In the genomic region with DNA sequence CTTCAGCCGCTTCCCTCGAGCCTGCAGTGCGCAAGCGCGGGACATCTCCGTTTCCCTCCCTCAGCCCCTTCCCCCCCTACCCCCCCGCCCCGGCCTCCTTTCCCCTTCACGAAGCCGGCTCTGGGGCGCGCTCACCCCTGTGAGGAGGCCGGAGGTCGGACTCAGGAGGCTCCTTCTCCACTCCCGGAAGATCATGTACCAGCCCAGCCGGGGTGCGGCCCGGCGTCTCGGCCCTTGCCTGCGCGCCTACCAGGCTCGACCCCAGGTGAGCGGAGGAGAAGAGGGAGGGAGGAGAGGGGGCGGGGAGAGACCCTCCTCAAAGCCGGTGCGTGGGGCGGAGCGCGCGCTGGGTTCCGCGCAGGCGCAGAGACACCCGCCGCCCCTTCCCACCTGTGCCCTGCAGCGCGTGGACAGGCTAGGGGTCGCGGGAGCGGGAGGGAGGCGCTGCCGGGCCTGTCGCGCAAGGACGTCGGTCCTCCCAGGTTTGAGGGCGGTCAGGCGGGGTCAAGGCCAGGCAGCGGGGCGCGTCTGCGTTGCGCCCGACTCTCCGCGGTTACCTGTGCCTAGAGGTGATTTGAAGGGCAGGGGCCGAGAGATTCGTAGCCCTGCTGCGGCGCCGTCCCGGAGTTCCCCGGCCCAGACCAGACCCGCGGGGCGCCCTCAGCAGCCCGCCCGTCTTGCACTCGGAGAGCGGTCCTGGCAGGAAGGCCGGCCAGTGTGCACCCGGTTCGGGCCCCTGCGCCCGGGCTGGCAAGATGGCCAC, we compare ENCODE assay signal across 8 cellular contexts. TPM values are rescaled to one million over a fixed set of nuclear protein-coding genes. Genes with fewer than 3 reads are reported as not detected.
DNase-seq lines count a peak whose midpoint lies in the region; ATAC-seq and TF ChIP-seq lines count a peak whose summit lies in the region.

A gene with protein sequence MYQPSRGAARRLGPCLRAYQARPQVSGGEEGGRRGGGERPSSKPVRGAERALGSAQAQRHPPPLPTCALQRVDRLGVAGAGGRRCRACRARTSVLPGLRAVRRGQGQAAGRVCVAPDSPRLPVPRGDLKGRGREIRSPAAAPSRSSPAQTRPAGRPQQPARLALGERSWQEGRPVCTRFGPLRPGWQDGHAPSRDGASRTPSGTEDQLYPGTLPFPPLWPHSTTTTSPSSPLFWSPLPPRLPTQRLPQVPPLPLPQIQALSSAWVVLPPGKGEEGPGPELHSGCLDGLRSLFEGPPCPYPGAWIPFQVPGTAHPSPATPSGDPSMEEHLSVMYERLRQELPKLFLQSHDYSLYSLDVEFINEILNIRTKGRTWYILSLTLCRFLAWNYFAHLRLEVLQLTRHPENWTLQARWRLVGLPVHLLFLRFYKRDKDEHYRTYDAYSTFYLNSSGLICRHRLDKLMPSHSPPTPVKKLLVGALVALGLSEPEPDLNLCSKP (plus strand): TSS at position 95 of the 763 bp plus-strand sequence. CDS start 99 bp downstream, at position 194.

- no peaks in the 10 kb centered on the region for H3K9me2 ChIP-seq in hepatocyte (replicated peaks; ENCODE audit: insufficient read depth)

- peak within 1 kb of the TSS; percentile 89 to 96 for H3K4me3 ChIP-seq in ascending aorta
- peak within 1 kb of the TSS; percentile 88 for H3K4me3 ChIP-seq in hepatocyte

- peaks cover 0 to 12% of the 10 kb centered on the region in 2 donors for H3K4me1 ChIP-seq in ascending aorta
- peaks cover 13% of the 10 kb centered on the region for H3K4me1 ChIP-seq in hepatocyte (ENCODE audit: insufficient read depth)

- ATAC-seq in GM18498 (IDR thresholded peaks at IDR 0.05; ENCODE audit: unreplicated experiment), result peak; percentile 73
- ATAC-seq in HG02938 (IDR thresholded peaks at IDR 0.05; ENCODE audit: unreplicated experiment), result peak; percentile 49
- no peak for ATAC-seq in HG03378 (IDR thresholded peaks at IDR 0.05; ENCODE audit: unreplicated experiment)

- WGBS in hepatocyte (ENCODE audit: low lambda C conversion rate, missing lambda C conversion rate), result 1% methylated on average over 20 of the region's 76 CpGs

- peak within 1 kb of the TSS; percentile 85 to 93 for H3K27ac ChIP-seq in ascending aorta
- H3K27ac ChIP-seq in hepatocyte, result peak within 1 kb of the TSS; percentile 95

- peak within 1 kb of the TSS; percentile 89 for H3K4me2 ChIP-seq in hepatocyte

- H3K79me2 ChIP-seq in hepatocyte, result peaks cover 46% of the 10 kb centered on the region

- peaks cover 8% of the 10 kb centered on the region for H4K20me1 ChIP-seq in hepatocyte (ENCODE audit: insufficient read depth, poor library complexity, severe bottlenecking)

- TF ChIP-seq CTCF in ascending aorta (IDR thresholded peaks at IDR 0.05), result no peak
- TF ChIP-seq CTCF in hepatocyte (IDR thresholded peaks at IDR 0.05; ENCODE audit: poor library complexity), result no peak

- H3K36me3 ChIP-seq in ascending aorta (peaks cover 15 to 29% of the 10 kb centered on the region in 2 donors), hepatocyte (replicated peaks; ENCODE audit: insufficient read depth, low read depth) (no peaks in the 10 kb centered on the region)

- intact Hi-C loops in T-helper 2 cell treated with Interferon-gamma antibody and Interleukin-4, amounts not matched to agents 100 ng/mL and 5 ng/mL, for 36 hours (cut with micrococcal nuclease), result loop anchor here (1.0 to 2.0 kb wide), 7 partner anchors 21 to 90 kb away; a partner anchor contains a TSS
- intact Hi-C loops in ascending aorta (cut with DNase I), result loop anchor here (2.0 kb wide), 1 partner anchor 26 kb away; a partner anchor contains a TSS

- peak; percentile 79 to 90 for DNase-seq in NCI-H1930 (lab: John Stamatoyannopoulos, UW)
- peak in 1 of 2 donors; percentile 79 for DNase-seq in ascending aorta (ENCODE audit: low spot score in 2 of 2)
- peak; percentile 97 for DNase-seq in hepatocyte (ENCODE audit: low spot score)
- peak; percentile 96 for DNase-seq in retina

- no peaks in the 10 kb centered on the region for H3K27me3 ChIP-seq in ascending aorta
- no peaks in the 10 kb centered on the region for H3K27me3 ChIP-seq in hepatocyte

- H3K9me3 ChIP-seq in ascending aorta (no peaks in the 10 kb centered on the region), hepatocyte (ENCODE audit: low read depth) (no peaks in the 10 kb centered on the region)

- peak within 1 kb of the TSS; percentile 89 for H2AFZ ChIP-seq in hepatocyte

RNA-seq across cellular contexts. Expression of the gene that starts here (rescaled TPM):
- 20.1 and 26.0 TPM in 2 replicates for total RNA-seq in T-helper 2 cell treated with Interferon-gamma antibody and Interleukin-4, amounts not matched to agents 100 ng/mL and 5 ng/mL, for 36 hours
- 6.2 TPM for total RNA-seq in ascending aorta
- 8.7 and 21.3 TPM in 2 replicates for total RNA-seq in hepatocyte
- 16.9 and 28.0 TPM in 2 replicates for polyA plus RNA-seq in hepatocyte
